Comparison of ENCODE assay signal across 28 cellular contexts in the genomic region with DNA sequence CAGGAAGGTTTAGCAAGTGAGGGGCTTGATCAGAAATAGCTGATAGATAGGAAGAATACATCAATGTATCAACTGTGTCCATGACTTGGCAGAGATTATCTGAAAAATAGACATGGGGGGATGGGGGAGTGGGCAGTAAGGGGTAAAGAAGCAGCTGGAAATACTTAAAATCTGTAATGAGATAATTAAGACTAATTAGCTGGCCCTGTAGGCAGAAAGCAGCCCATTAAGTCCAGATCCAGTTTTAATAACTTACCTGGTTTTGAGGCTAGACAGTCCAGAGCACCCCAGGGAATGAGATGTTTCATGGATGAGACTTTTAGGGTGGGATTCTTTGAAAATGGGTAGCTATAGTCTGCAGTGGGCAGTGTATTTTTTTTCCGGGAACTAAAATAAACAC.
"Had no signal": no experiment of that assay in that cellular context is flagged by ENCODE, and none has a peak within 500 bp of the region (broad histone marks: within the 10 kb centered on the region; RNA-seq: fewer than 3 reads in every experiment).

No MANE protein-coding gene starts in this region.

- H3K27me3 Mint-ChIP-seq: progenitor cell of endocrine pancreas had no signal

- H3K9me3 Mint-ChIP-seq: naive thymus-derived CD8-positive, alpha-beta T cell; natural killer cell treated with Interleukin-12 subunit alpha and Interleukin-12 subunit beta and Interleukin-15 and Interleukin-18, amount 100 ng/mL, for 72 hours; neural progenitor cell; stimulated activated effector memory CD8-positive, alpha-beta T cell treated with anti-CD3 and anti-CD28 coated beads, Interleukin-12 subunit alpha, Interleukin-12 subunit beta, amount 100 ng/mL, for 72 hours; stimulated activated naive B cell treated with anti-CD40 and anti-IgM and Interleukin-4, amounts not matched to agents 10 μg/mL and 1 μg/mL and 100 μg/mL, for 72 hours; stimulated activated naive CD8-positive, alpha-beta T cell treated with anti-CD3 and anti-CD28 coated beads, Interleukin-15, Interleukin-2, amounts not matched to agents 100 ng/mL and 50 ng/mL, for 24 hours had no signal

- H3K4me3 Mint-ChIP-seq: naive thymus-derived CD8-positive, alpha-beta T cell; natural killer cell treated with Interleukin-12 subunit alpha and Interleukin-12 subunit beta and Interleukin-15 and Interleukin-18, amount 100 ng/mL, for 72 hours; neural progenitor cell; stimulated activated effector memory CD8-positive, alpha-beta T cell treated with anti-CD3 and anti-CD28 coated beads, Interleukin-12 subunit alpha, Interleukin-12 subunit beta, amount 100 ng/mL, for 72 hours; stimulated activated naive B cell treated with anti-CD40 and anti-IgM and Interleukin-4, amounts not matched to agents 10 μg/mL and 1 μg/mL and 100 μg/mL, for 72 hours; stimulated activated naive CD8-positive, alpha-beta T cell treated with anti-CD3 and anti-CD28 coated beads, Interleukin-15, Interleukin-2, amounts not matched to agents 100 ng/mL and 50 ng/mL, for 24 hours had no signal

- H3K36me3 Mint-ChIP-seq: naive thymus-derived CD8-positive, alpha-beta T cell; natural killer cell treated with Interleukin-12 subunit alpha and Interleukin-12 subunit beta and Interleukin-15 and Interleukin-18, amount 100 ng/mL, for 72 hours; stimulated activated effector memory CD8-positive, alpha-beta T cell treated with anti-CD3 and anti-CD28 coated beads, Interleukin-12 subunit alpha, Interleukin-12 subunit beta, amount 100 ng/mL, for 72 hours; stimulated activated naive B cell treated with anti-CD40 and anti-IgM and Interleukin-4, amounts not matched to agents 10 μg/mL and 1 μg/mL and 100 μg/mL, for 72 hours had no signal

- H3K27ac ChIP-seq: neural progenitor cell, ovary, parathyroid adenoma, psoas muscle, right lobe of liver, sigmoid colon, stomach, thoracic aorta, thyroid gland, tibial nerve, upper lobe of left lung, uterus had no signal

- H3K9me3 ChIP-seq: ovary, psoas muscle, right lobe of liver, sigmoid colon, stomach, thoracic aorta, thyroid gland, tibial nerve, upper lobe of left lung, uterus had no signal

- H3K4me2 ChIP-seq: neural progenitor cell had no signal

- H2AFZ ChIP-seq: neural progenitor cell, parathyroid adenoma had no signal

- H3K27ac Mint-ChIP-seq: naive thymus-derived CD8-positive, alpha-beta T cell; natural killer cell treated with Interleukin-12 subunit alpha and Interleukin-12 subunit beta and Interleukin-15 and Interleukin-18, amount 100 ng/mL, for 72 hours; neural progenitor cell; progenitor cell of endocrine pancreas; stimulated activated effector memory CD8-positive, alpha-beta T cell treated with anti-CD3 and anti-CD28 coated beads, Interleukin-12 subunit alpha, Interleukin-12 subunit beta, amount 100 ng/mL, for 72 hours; stimulated activated naive B cell treated with anti-CD40 and anti-IgM and Interleukin-4, amounts not matched to agents 10 μg/mL and 1 μg/mL and 100 μg/mL, for 72 hours; stimulated activated naive CD8-positive, alpha-beta T cell treated with anti-CD3 and anti-CD28 coated beads, Interleukin-15, Interleukin-2, amounts not matched to agents 100 ng/mL and 50 ng/mL, for 24 hours had no signal

- DNase-seq: naive thymus-derived CD8-positive, alpha-beta T cell; occipital lobe; ovary; posterior cingulate gyrus; psoas muscle; right cardiac atrium; right lobe of liver; sigmoid colon; small intestine; stimulated activated CD4-positive, alpha-beta T cell treated with anti-CD3 and anti-CD28 coated beads, Interleukin-15, amount 100 ng/mL, for 24 hours; stimulated activated CD4-positive, alpha-beta T cell treated with anti-CD3 and anti-CD28 coated beads, Interleukin-2, amount 100 ng/mL, for 24 hours; stimulated activated CD4-positive, alpha-beta T cell treated with anti-CD3 and anti-CD28 coated beads, Interleukin-2, amount 100 ng/mL, for 48 hours; stimulated activated CD4-positive, alpha-beta T cell treated with anti-CD3 and anti-CD28 coated beads, Interleukin-4, amount 100 ng/mL, for 24 hours; stimulated activated naive B cell treated with anti-CD40 and anti-IgM and Interleukin-4, amounts not matched to agents 10 μg/mL and 1 μg/mL and 100 μg/mL, for 72 hours; stimulated activated naive CD4-positive, alpha-beta T cell treated with Interleukin-2 at 50 U/mL for 16 hours; stomach; thyroid gland; trophoblast cell; uterus had no signal

- H3K79me2 ChIP-seq: parathyroid adenoma had no signal

- H3K4me1 ChIP-seq: neural progenitor cell, parathyroid adenoma, psoas muscle, right lobe of liver, sigmoid colon, stomach, thyroid gland, tibial nerve, upper lobe of left lung, uterus had no signal

- ATAC-seq: naive thymus-derived CD8-positive, alpha-beta T cell; natural killer cell treated with Interleukin-12 subunit alpha and Interleukin-12 subunit beta and Interleukin-15 and Interleukin-18, amount 100 ng/mL, for 72 hours; psoas muscle; right cardiac atrium; right lobe of liver; stimulated activated effector memory CD8-positive, alpha-beta T cell treated with anti-CD3 and anti-CD28 coated beads, Interleukin-12 subunit alpha, Interleukin-12 subunit beta, amount 100 ng/mL, for 72 hours; stimulated activated naive B cell treated with anti-CD40 and anti-IgM and Interleukin-4, amounts not matched to agents 10 μg/mL and 1 μg/mL and 100 μg/mL, for 72 hours had no signal

- H3K4me3 ChIP-seq: neural progenitor cell, ovary, psoas muscle, right lobe of liver, sigmoid colon, stomach, thoracic aorta, thyroid gland, tibial nerve, upper lobe of left lung, uterus had no signal

- H3K4me1 Mint-ChIP-seq: naive thymus-derived CD8-positive, alpha-beta T cell; stimulated activated effector memory CD8-positive, alpha-beta T cell treated with anti-CD3 and anti-CD28 coated beads, Interleukin-12 subunit alpha, Interleukin-12 subunit beta, amount 100 ng/mL, for 72 hours; stimulated activated naive B cell treated with anti-CD40 and anti-IgM and Interleukin-4, amounts not matched to agents 10 μg/mL and 1 μg/mL and 100 μg/mL, for 72 hours had no signal

- H3K27me3 ChIP-seq: neural progenitor cell, ovary, right lobe of liver, sigmoid colon, stomach, thyroid gland, tibial nerve, upper lobe of left lung, uterus had no signal

- FAIRE-seq: small intestine had no signal

- H3K36me3 ChIP-seq: neural progenitor cell, ovary, right lobe of liver, sigmoid colon, stomach, thoracic aorta, thyroid gland, tibial nerve, uterus had no signal

- H3K9ac ChIP-seq: neural progenitor cell, parathyroid adenoma had no signal
